Comparison of ENCODE assay signal across 33 cellular contexts in the genomic region with DNA sequence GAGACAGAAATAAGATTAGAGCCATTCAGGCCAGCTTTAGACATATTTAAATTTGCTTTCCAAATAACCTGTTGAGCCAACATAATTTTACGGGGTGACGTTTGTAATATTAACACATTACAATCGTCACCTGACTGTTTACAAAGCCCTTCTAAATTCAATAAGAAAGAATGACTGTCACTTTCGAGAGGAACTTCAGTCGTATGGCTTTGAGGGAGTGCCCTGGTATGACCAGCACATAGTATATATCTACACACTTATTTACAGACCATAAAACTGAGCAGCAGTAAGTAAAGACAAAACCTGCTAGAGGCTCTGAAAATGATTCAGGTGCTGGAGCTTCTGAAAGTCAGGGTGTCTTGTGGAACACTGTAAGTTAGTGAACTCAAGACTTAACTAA.
"Had no signal": no experiment of that assay in that cellular context is flagged by ENCODE, and none has a peak within 500 bp of the region (broad histone marks: within the 10 kb centered on the region; RNA-seq: fewer than 3 reads in every experiment).

No MANE protein-coding gene starts in this region.

- DNase-seq: activated CD4-positive, alpha-beta memory T cell treated with anti-CD3 and anti-CD28 coated beads for 36 hours; activated CD4-positive, alpha-beta T cell treated with anti-CD3 and anti-CD28 coated beads for 36 hours; activated CD4-positive, alpha-beta T cell treated with anti-CD3 and anti-CD28 coated beads, Interleukin-2, amount 10 ng/mL, durations not matched to agents 24 days and 14 days; activated CD4-positive, CD25-positive, alpha-beta regulatory T cell; activated CD4-positive, CD25-positive, alpha-beta regulatory T cell treated with anti-CD3 and anti-CD28 coated beads, Interleukin-2, amount 50 U/mL, for 72 hours; activated CD8-positive, alpha-beta memory T cell treated with anti-CD3 and anti-CD28 coated beads, Interleukin-2, amount 10 ng/mL, durations not matched to agents 7 days and 5 days; activated CD8-positive, alpha-beta memory T cell treated with anti-CD3 and anti-CD28 coated beads, Interleukin-2, amount 50 U/mL, for 4 hours; activated CD8-positive, alpha-beta T cell treated with anti-CD3 and anti-CD28 coated beads, Interleukin-2, amount 10 ng/mL, durations not matched to agents 7 days and 5 days; activated effector memory CD4-positive, alpha-beta T cell treated with anti-CD3 and anti-CD28 coated beads, Interleukin-2, amount 50 U/mL, for 16 hours; activated naive CD4-positive, alpha-beta T cell treated with anti-CD3 and anti-CD28 coated beads for 36 hours; activated naive CD8-positive, alpha-beta T cell treated with anti-CD3 and anti-CD28 coated beads for 36 hours; activated naive CD8-positive, alpha-beta T cell treated with anti-CD3 and anti-CD28 coated beads, Interleukin-2, amount 50 U/mL, for 24 hours; activated T-cell treated with anti-CD3 and anti-CD28 coated beads, Interleukin-2, amount 50 U/mL, for 1 hour; activated T-cell treated with anti-CD3 and anti-CD28 coated beads, Interleukin-2, amount 50 U/mL, for 48 hours; adrenal gland; anterior cingulate cortex; brain microvascular endothelial cell; dorsolateral prefrontal cortex; effector memory CD4-positive, alpha-beta T cell; endodermal cell; foreskin fibroblast; head of caudate nucleus; T-helper 17 cell; T1000; WERI-Rb-1 had no signal

- H3K9me3 Mint-ChIP-seq: activated CD4-positive, alpha-beta memory T cell treated with anti-CD3 and anti-CD28 coated beads for 36 hours; activated CD4-positive, alpha-beta T cell treated with anti-CD3 and anti-CD28 coated beads, Interleukin-2, amount 10 ng/mL, durations not matched to agents 24 days and 14 days; activated naive CD4-positive, alpha-beta T cell treated with anti-CD3 and anti-CD28 coated beads for 36 hours; activated naive CD4-positive, alpha-beta T cell treated with anti-CD3 and anti-CD28 coated beads, Interleukin-2, amount 50 U/mL, for 24 hours; activated naive CD8-positive, alpha-beta T cell treated with anti-CD3 and anti-CD28 coated beads for 36 hours; activated naive CD8-positive, alpha-beta T cell treated with anti-CD3 and anti-CD28 coated beads, Interleukin-2, amount 50 U/mL, for 24 hours; activated T-helper 1 cell treated with anti-CD3 and anti-CD28 coated beads, Interleukin-12 subunit alpha, Interleukin-12 subunit beta, Interleukin-2, Interleukin-4 antibody, amounts not matched to agents 30 ng/mL and 10 ng/mL and 1 ng/mL, durations not matched to agents 14 hours and 24 hours and 36 hours; activated T-helper 2 cell treated with anti-CD3 and anti-CD28 coated beads, Interferon-gamma antibody, Interleukin-2, Interleukin-4, amounts not matched to agents 10 μg/mL and 5 μg/mL and 100 μg/mL, durations not matched to agents 14 hours and 24 hours and 36 hours; central memory CD8-positive, alpha-beta T cell; dendritic cell treated with granulocyte-macrophage colony-stimulating factor and Interleukin-4, amounts not matched to agents 40 ng/mL and 50 ng/mL, for 4 days; endodermal cell; T-helper 2 cell treated with Interferon-gamma antibody and Interleukin-4, amounts not matched to agents 5 μg/mL and 100 μg/mL, for 36 hours had no signal

- H3K36me3 Mint-ChIP-seq: activated CD4-positive, alpha-beta memory T cell treated with anti-CD3 and anti-CD28 coated beads for 36 hours; activated CD8-positive, alpha-beta memory T cell treated with anti-CD3 and anti-CD28 coated beads, Interleukin-2, amount 10 ng/mL, durations not matched to agents 7 days and 5 days; activated naive CD4-positive, alpha-beta T cell treated with anti-CD3 and anti-CD28 coated beads, Interleukin-2, amount 50 U/mL, for 24 hours; activated naive CD8-positive, alpha-beta T cell treated with anti-CD3 and anti-CD28 coated beads for 36 hours had no signal

- H3K27ac Mint-ChIP-seq: activated CD4-positive, alpha-beta memory T cell treated with anti-CD3 and anti-CD28 coated beads for 36 hours; activated CD4-positive, alpha-beta T cell treated with anti-CD3 and anti-CD28 coated beads for 36 hours; activated CD4-positive, alpha-beta T cell treated with anti-CD3 and anti-CD28 coated beads, Interleukin-2, amount 10 ng/mL, durations not matched to agents 24 days and 14 days; activated CD8-positive, alpha-beta memory T cell treated with anti-CD3 and anti-CD28 coated beads, Interleukin-2, amount 10 ng/mL, durations not matched to agents 7 days and 5 days; activated CD8-positive, alpha-beta T cell treated with anti-CD3 and anti-CD28 coated beads, Interleukin-2, amount 10 ng/mL, durations not matched to agents 7 days and 5 days; activated naive CD4-positive, alpha-beta T cell treated with anti-CD3 and anti-CD28 coated beads for 36 hours; activated naive CD4-positive, alpha-beta T cell treated with anti-CD3 and anti-CD28 coated beads, Interleukin-2, amount 50 U/mL, for 24 hours; activated naive CD8-positive, alpha-beta T cell treated with anti-CD3 and anti-CD28 coated beads for 36 hours; activated naive CD8-positive, alpha-beta T cell treated with anti-CD3 and anti-CD28 coated beads, Interleukin-2, amount 50 U/mL, for 24 hours; activated T-helper 1 cell treated with anti-CD3 and anti-CD28 coated beads, Interleukin-12 subunit alpha, Interleukin-12 subunit beta, Interleukin-2, Interleukin-4 antibody, amounts not matched to agents 30 ng/mL and 10 ng/mL and 1 ng/mL, durations not matched to agents 14 hours and 24 hours and 36 hours; activated T-helper 2 cell treated with anti-CD3 and anti-CD28 coated beads, Interferon-gamma antibody, Interleukin-2, Interleukin-4, amounts not matched to agents 10 μg/mL and 5 μg/mL and 100 μg/mL, durations not matched to agents 14 hours and 24 hours and 36 hours; dendritic cell treated with granulocyte-macrophage colony-stimulating factor and Interleukin-4, amounts not matched to agents 40 ng/mL and 50 ng/mL, for 4 days; endodermal cell; T-helper 17 cell; T-helper 2 cell treated with Interferon-gamma antibody and Interleukin-4, amounts not matched to agents 5 μg/mL and 100 μg/mL, for 36 hours had no signal

- H3K4me3 Mint-ChIP-seq: activated CD4-positive, alpha-beta memory T cell treated with anti-CD3 and anti-CD28 coated beads for 36 hours; activated CD4-positive, alpha-beta T cell treated with anti-CD3 and anti-CD28 coated beads for 36 hours; activated CD4-positive, alpha-beta T cell treated with anti-CD3 and anti-CD28 coated beads, Interleukin-2, amount 10 ng/mL, durations not matched to agents 24 days and 14 days; activated CD8-positive, alpha-beta memory T cell treated with anti-CD3 and anti-CD28 coated beads, Interleukin-2, amount 10 ng/mL, durations not matched to agents 7 days and 5 days; activated CD8-positive, alpha-beta T cell treated with anti-CD3 and anti-CD28 coated beads, Interleukin-2, amount 10 ng/mL, durations not matched to agents 7 days and 5 days; activated naive CD4-positive, alpha-beta T cell treated with anti-CD3 and anti-CD28 coated beads for 36 hours; activated naive CD4-positive, alpha-beta T cell treated with anti-CD3 and anti-CD28 coated beads, Interleukin-2, amount 50 U/mL, for 24 hours; activated naive CD8-positive, alpha-beta T cell treated with anti-CD3 and anti-CD28 coated beads for 36 hours; activated naive CD8-positive, alpha-beta T cell treated with anti-CD3 and anti-CD28 coated beads, Interleukin-2, amount 50 U/mL, for 24 hours; activated T-helper 1 cell treated with anti-CD3 and anti-CD28 coated beads, Interleukin-12 subunit alpha, Interleukin-12 subunit beta, Interleukin-2, Interleukin-4 antibody, amounts not matched to agents 30 ng/mL and 10 ng/mL and 1 ng/mL, durations not matched to agents 14 hours and 24 hours and 36 hours; central memory CD8-positive, alpha-beta T cell; dendritic cell treated with granulocyte-macrophage colony-stimulating factor and Interleukin-4, amounts not matched to agents 40 ng/mL and 50 ng/mL, for 4 days; endodermal cell; T-helper 17 cell; T-helper 2 cell treated with Interferon-gamma antibody and Interleukin-4, amounts not matched to agents 5 μg/mL and 100 μg/mL, for 36 hours had no signal

- H3K36me3 ChIP-seq: adrenal gland, brain microvascular endothelial cell, WERI-Rb-1 had no signal

- H3K27me3 Mint-ChIP-seq: activated CD4-positive, alpha-beta T cell treated with anti-CD3 and anti-CD28 coated beads for 36 hours; activated naive CD4-positive, alpha-beta T cell treated with anti-CD3 and anti-CD28 coated beads, Interleukin-2, amount 50 U/mL, for 24 hours; activated naive CD8-positive, alpha-beta T cell treated with anti-CD3 and anti-CD28 coated beads for 36 hours; activated naive CD8-positive, alpha-beta T cell treated with anti-CD3 and anti-CD28 coated beads, Interleukin-2, amount 50 U/mL, for 24 hours; dendritic cell treated with granulocyte-macrophage colony-stimulating factor and Interleukin-4, amounts not matched to agents 40 ng/mL and 50 ng/mL, for 4 days had no signal

- H3K4me1 Mint-ChIP-seq: activated CD4-positive, alpha-beta T cell treated with anti-CD3 and anti-CD28 coated beads for 36 hours; activated CD4-positive, alpha-beta T cell treated with anti-CD3 and anti-CD28 coated beads, Interleukin-2, amount 10 ng/mL, durations not matched to agents 24 days and 14 days; activated naive CD4-positive, alpha-beta T cell treated with anti-CD3 and anti-CD28 coated beads, Interleukin-2, amount 50 U/mL, for 24 hours; activated naive CD8-positive, alpha-beta T cell treated with anti-CD3 and anti-CD28 coated beads for 36 hours; activated naive CD8-positive, alpha-beta T cell treated with anti-CD3 and anti-CD28 coated beads, Interleukin-2, amount 50 U/mL, for 24 hours; central memory CD8-positive, alpha-beta T cell; endodermal cell; T-helper 17 cell had no signal

- H3K4me3 ChIP-seq: adrenal gland, coronary artery, dorsolateral prefrontal cortex had no signal

- H3K4me1 ChIP-seq: adrenal gland had no signal

- ATAC-seq: activated CD4-positive, alpha-beta T cell treated with anti-CD3 and anti-CD28 coated beads for 36 hours; activated CD8-positive, alpha-beta memory T cell treated with anti-CD3 and anti-CD28 coated beads, Interleukin-2, amount 10 ng/mL, durations not matched to agents 7 days and 5 days; activated CD8-positive, alpha-beta T cell treated with anti-CD3 and anti-CD28 coated beads, Interleukin-2, amount 10 ng/mL, durations not matched to agents 7 days and 5 days; activated naive CD8-positive, alpha-beta T cell treated with anti-CD3 and anti-CD28 coated beads, Interleukin-2, amount 50 U/mL, for 24 hours; esophagus mucosa; T-helper 17 cell had no signal

- H3K27me3 ChIP-seq: adrenal gland, brain microvascular endothelial cell had no signal

- H3K9me3 ChIP-seq: adrenal gland had no signal

- H3K27ac ChIP-seq: adrenal gland, brain microvascular endothelial cell, coronary artery, dorsolateral prefrontal cortex had no signal
